ENCODE assay signal across 9 cellular contexts in the genomic region with DNA sequence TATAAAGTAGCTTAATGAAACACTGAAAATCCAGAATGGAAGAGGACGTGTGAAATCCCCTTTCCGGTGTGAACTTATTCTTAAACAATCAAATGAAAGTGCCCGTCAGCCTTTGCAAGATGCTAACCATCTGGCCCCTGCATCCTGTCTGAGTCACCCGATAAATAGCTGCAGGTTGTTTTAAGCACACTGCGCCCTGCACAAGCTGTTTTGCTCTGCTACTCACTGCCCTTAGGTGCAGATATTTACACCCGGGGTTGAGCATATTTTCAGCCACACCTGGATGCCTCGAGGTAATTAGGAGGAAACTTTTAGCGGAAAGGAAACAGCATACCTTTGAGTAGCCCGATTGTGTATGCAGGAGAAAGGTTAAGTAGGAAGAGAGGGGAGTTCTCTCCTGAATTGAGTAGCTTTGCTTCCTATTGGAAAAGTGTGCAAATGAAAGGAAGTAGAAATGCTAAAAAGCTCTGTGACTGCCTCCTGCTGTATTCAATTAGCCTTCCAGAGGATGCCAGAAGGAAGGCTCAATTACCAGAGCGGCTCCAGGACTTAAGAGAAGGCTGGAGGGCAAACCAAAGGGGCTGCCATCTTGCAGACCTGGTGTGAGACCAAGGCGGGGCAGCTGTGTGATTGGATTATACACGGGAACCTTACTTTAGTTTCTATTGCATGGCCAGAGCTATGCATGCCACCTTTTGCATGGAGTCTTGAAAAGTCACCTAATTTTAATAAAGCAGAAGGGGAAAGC. TPM values are rescaled to one million over a fixed set of nuclear protein-coding genes. Genes with fewer than 3 reads are reported as not detected.
A peak's percentile ranks its signal among the peaks of the same experiment; 100 is the strongest.
DNase-seq lines count a peak whose midpoint lies in the region; ATAC-seq, FAIRE-seq and TF ChIP-seq lines count a peak whose summit lies in the region.
"Had no signal": no experiment of that assay in that cellular context is flagged by ENCODE, and none has a peak within 500 bp of the region (broad histone marks: within the 10 kb centered on the region; RNA-seq: fewer than 3 reads in every experiment).

No MANE protein-coding gene starts in this region.

- peak overlapping the region; percentile 61 for H3K27ac Mint-ChIP-seq in osteocyte (ENCODE audit: unreplicated experiment)

- peaks cover 15% of the 10 kb centered on the region for H3K4me1 Mint-ChIP-seq in osteocyte (ENCODE audit: unreplicated experiment)

- H4K20me1 ChIP-seq in K562 (replicated peaks; ENCODE audit: control insufficient read depth, insufficient read depth, low read length): peaks cover 9% of the 10 kb centered on the region; the same call in 1 of the 2 replicates

- no peak for TF ChIP-seq POLR2A in K562 (conservative IDR thresholded peaks at IDR 0.05)

- WGBS in K562 (ENCODE audit: insufficient coverage, low coverage, missing lambda C conversion rate): 5% methylated on average over 11 of the region's 12 CpGs

- H3K4me3 ChIP-seq in K562: no peak overlapping the region
- H3K4me3 ChIP-seq: thyroid gland had no signal

- TF ChIP-seq EP300 in K562 (IDR thresholded peaks at IDR 0.05; ENCODE audit: low read length): no peak

- peaks cover 20 to 46% of the 10 kb centered on the region in 2 experiments for H3K27me3 ChIP-seq in K562 (ENCODE audit: control insufficient read depth in 2 of 2, insufficient read depth in 2 of 2, low read length in 2 of 2)
- H3K27me3 ChIP-seq: thyroid gland had no signal

- H3K79me2 ChIP-seq in K562 (ENCODE audit: control insufficient read depth, insufficient read depth, low read length): no peaks in the 10 kb centered on the region

- no peaks in the 10 kb centered on the region for H3K9me3 ChIP-seq in K562 (replicated peaks; ENCODE audit: control insufficient read depth, insufficient read depth, low read depth, low read length)
- H3K9me3 ChIP-seq: thyroid gland had no signal

- peak overlapping the region; percentile 37 for H3K4me2 ChIP-seq in K562 (ENCODE audit: insufficient read depth, low read length)

- peak overlapping the region; percentile 37 for H3K4me3 Mint-ChIP-seq in osteocyte (ENCODE audit: unreplicated experiment)

- peak; percentile 58 for DNase-seq in DMS53 treated with DMSO at 0.1 percent for 48 hours (lab: John Stamatoyannopoulos, UW; ENCODE audit: unreplicated experiment)
- DNase-seq in NCI-H2171 treated with DMSO at 0.1 percent for 48 hours (lab: John Stamatoyannopoulos, UW): peak; percentile 87
- peak in 1 of 4 experiments; percentile 19 for DNase-seq in K562 (ENCODE audit: extremely low read depth in 1 of 4, low spot score in 3 of 4)
- peak; percentile 48 for DNase-seq in osteocyte (ENCODE audit: extremely low spot score, unreplicated experiment)
- no peak for DNase-seq in AG08396 (ENCODE audit: low spot score)

- no peaks in the 10 kb centered on the region for H3K36me3 Mint-ChIP-seq in osteocyte (ENCODE audit: unreplicated experiment)

- H3K9ac ChIP-seq in K562 (ENCODE audit: insufficient read depth in 1 of 2, low read depth in 2 of 2, low read length in 2 of 2): no peak overlapping the region

- FAIRE-seq in K562 (lab: Jason Lieb, UNC): no peak

- no peaks in the 10 kb centered on the region for H3K27me3 Mint-ChIP-seq in osteocyte (ENCODE audit: unreplicated experiment)

- no peaks in the 10 kb centered on the region for H3K36me3 ChIP-seq in K562 (ENCODE audit: control insufficient read depth, insufficient read depth, low read length)
- H3K36me3 ChIP-seq: thyroid gland had no signal

- no peak overlapping the region for H2AFZ ChIP-seq in K562 (ENCODE audit: low read depth, low read length)

- no peaks in the 10 kb centered on the region for H3K9me3 Mint-ChIP-seq in osteocyte (ENCODE audit: unreplicated experiment)

- H3K27ac ChIP-seq in K562 (ENCODE audit: extremely low read depth, low read depth, low read length): no peak overlapping the region
- H3K27ac ChIP-seq: thyroid gland had no signal

- H3K9me1 ChIP-seq in K562 (ENCODE audit: control insufficient read depth, insufficient read depth, low read length): peaks cover 4% of the 10 kb centered on the region

- CTCF ChIA-PET in K562 (lab: Yijun Ruan, JAX; ENCODE audit: low intra/inter-chr PET ratio): no interaction called here

- intact Hi-C loops in K562 (cut with micrococcal nuclease): no loop called here

- no TSS peak for BruUV-seq in K562 (replicated peaks; lab: Mats Ljungman, UMichigan)

- in situ Hi-C loops in K562 (cut with MboI): no loop called here

- ATAC-seq in GM21786 (IDR thresholded peaks at IDR 0.05; ENCODE audit: unreplicated experiment) (peak; percentile 94), K562 (peak; percentile 47), HG03025 (IDR thresholded peaks at IDR 0.05; ENCODE audit: low FRiP score, unreplicated experiment) (no peak), GM19351 (IDR thresholded peaks at IDR 0.05; ENCODE audit: unreplicated experiment) (no peak)

- TF ChIP-seq RAD21 in K562 (CRISPR knock-in tag; conservative IDR thresholded peaks at IDR 0.05 in 1 of 2, IDR thresholded peaks at IDR 0.05 in 1 of 2): no peak

- POLR2A ChIA-PET in K562 (lab: Yijun Ruan, JAX): interaction anchor here (0.5 to 1.1 kb wide), 4 partner anchors 15 to 20 kb away, joined by 3 to 6 read pairs (median 4); no protein-coding TSS in a partner anchor

- peaks cover 15 to 31% of the 10 kb centered on the region in 2 experiments; a peak in 4 of 5 replicates for H3K4me1 ChIP-seq in K562 (replicated peaks in 1 of 2; ENCODE audit: control insufficient read depth in 2 of 2, insufficient read depth in 2 of 2, low read length in 2 of 2)

- TF ChIP-seq CTCF in K562 (IDR thresholded peaks at IDR 0.05 in 2 of 3, conservative IDR thresholded peaks at IDR 0.05 in 1 of 3; ENCODE audit: insufficient read depth in 2 of 3, low read depth in 1 of 3, low read length in 3 of 3) (no peak), osteocyte (IDR thresholded peaks at IDR 0.05) (peak; percentile 37)

TF ChIP-seq in K562, 482 proteins besides CTCF, POLR2A, EP300 and RAD21 (continues in another document):
- TF ChIP-seq CREM (IDR thresholded peaks at IDR 0.05; ENCODE audit: low read depth) (no peak), ETV1 (tag; conservative IDR thresholded peaks at IDR 0.05; ENCODE audit: low read depth) (no peak)

RNA-seq across cellular contexts. Expression of a gene that starts 42.5 kb away (rescaled TPM):
- total RNA-seq in K562 (2011; cell fraction: chromatin; rRNA removed; ENCODE audit: low replicate concordance): 1.6 and 2.0 TPM in 2 replicates
- 2.4 and 2.7 TPM in 2 replicates for total RNA-seq in K562 (2011; cell fraction: nucleolus; rRNA removed)
- 1.5 and 1.7 TPM in 2 replicates for total RNA-seq in K562 (2011; cell fraction: nucleoplasm; rRNA removed)
- total RNA-seq in K562 (2014; rRNA removed) (1.2 and 1.4 TPM in 2 replicates), K562 (2014; rRNA removed; fragmentation: Illumina TruSeq; extraction: Trizol) (0.51 and 0.54 TPM in 2 replicates), K562 (2015; rRNA removed; fragmentation: Illumina TruSeq; extraction: Trizol) (0.36 and 0.41 TPM in 2 replicates), K562 (2021) (3.9 and 4.6 TPM in 2 replicates), osteocyte (49.1 and 52.3 TPM in 2 replicates)
- polyA plus RNA-seq in K562 (2011; rRNA removed) (0.47 and 0.49 TPM in 2 replicates), K562 (2014; fragmentation: Illumina TruSeq; extraction: Trizol) (0.83 and 1.1 TPM in 2 replicates), K562 (2014; fragmentation: Nextera tagmentation; extraction: Ambion mirVana) (under 1 TPM; 0.53 to 0.63 TPM), K562 (2014; rRNA removed) (1.2 and 1.3 TPM in 2 replicates)
- polyA plus RNA-seq in K562 (2011; cell fraction: cytosol; rRNA removed): 0.22 and 0.63 TPM in 2 replicates
- 0.56 and 1.0 TPM in 2 replicates for polyA plus RNA-seq in K562 (2011; cell fraction: nucleus; rRNA removed)
- polyA plus RNA-seq in K562 (2012): 1.6 and 2.8 TPM in 2 replicates
- polyA minus RNA-seq in K562 (2011; rRNA and poly(A)+ RNA removed): 0.46 and 0.66 TPM in 2 replicates
- 1.0 and 1.5 TPM in 2 replicates for polyA minus RNA-seq in K562 (2011; cell fraction: cytosol; rRNA and poly(A)+ RNA removed)
- polyA minus RNA-seq in K562 (2011; cell fraction: nucleus; rRNA and poly(A)+ RNA removed): 2.0 and 2.2 TPM in 2 replicates

Comparison
In these comparisons a context has a peak if more than half of its experiments do, and no peak if none do; other contexts are left out.
1. ATAC-seq: peak in GM21786 (single experiment) and K562 (single experiment); none in HG03025 (single experiment) and GM19351 (single experiment).